Comparison of ENCODE assay signal across 27 cellular contexts in the genomic region with DNA sequence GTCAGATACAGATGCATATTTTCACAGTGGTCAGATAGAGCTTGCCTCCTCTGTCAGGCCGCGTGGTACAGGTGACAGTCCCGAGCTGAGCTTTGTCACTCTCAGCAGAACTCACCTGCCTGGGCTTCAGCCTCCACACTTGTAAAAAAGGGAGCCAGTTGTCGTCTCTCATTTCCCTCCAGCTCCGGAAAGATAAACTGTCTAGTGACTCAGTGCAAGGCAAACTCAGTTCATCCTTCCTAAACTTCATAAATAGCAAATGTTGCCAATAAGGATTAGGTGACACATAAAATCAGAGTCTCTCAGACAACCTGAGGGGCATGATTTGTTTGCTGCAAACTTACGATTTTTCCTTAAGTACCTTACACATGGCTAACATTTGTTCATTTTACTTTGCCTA.
"Had no signal": no experiment of that assay in that cellular context is flagged by ENCODE, and none has a peak within 500 bp of the region (broad histone marks: within the 10 kb centered on the region; RNA-seq: fewer than 3 reads in every experiment).

No MANE protein-coding gene starts in this region.

- H3K9me3 Mint-ChIP-seq: central memory CD8-positive, alpha-beta T cell had no signal

- H3K4me3 Mint-ChIP-seq: activated CD4-positive, alpha-beta memory T cell treated with anti-CD3 and anti-CD28 coated beads, Interleukin-2, amount 10 ng/mL, durations not matched to agents 7 days and 5 days; activated CD4-positive, alpha-beta T cell treated with anti-CD3 and anti-CD28 coated beads, Interleukin-2, amount 10 ng/mL, durations not matched to agents 7 days and 5 days; activated naive CD8-positive, alpha-beta T cell; activated T-cell treated with anti-CD3 and anti-CD28 coated beads, Interleukin-2, amount 50 U/mL, for 4 hours; activated T-helper 17 cell treated with anti-CD3 and anti-CD28 coated beads, Interleukin-2, amount 50 U/mL, for 72 hours; central memory CD8-positive, alpha-beta T cell; T-helper 17 cell; T-helper 2 cell treated with Interferon-gamma antibody and Interleukin-4, amounts not matched to agents 5 μg/mL and 100 μg/mL, for 36 hours had no signal

- H3K27me3 ChIP-seq: brain microvascular endothelial cell, heart left ventricle had no signal

- DNase-seq: activated CD4-positive, alpha-beta memory T cell treated with anti-CD3 and anti-CD28 coated beads, Interleukin-2, amount 10 ng/mL, durations not matched to agents 7 days and 5 days; activated CD4-positive, alpha-beta T cell treated with anti-CD3 and anti-CD28 coated beads for 1 hour; activated CD4-positive, alpha-beta T cell treated with anti-CD3 and anti-CD28 coated beads for 4 hours; activated CD4-positive, alpha-beta T cell treated with anti-CD3 and anti-CD28 coated beads, Interleukin-2, amount 10 ng/mL, durations not matched to agents 7 days and 5 days; activated CD4-positive, alpha-beta T cell treated with anti-CD3 and anti-CD28 coated beads, Interleukin-2, amount 50 U/mL, for 4 hours; activated CD8-positive, alpha-beta memory T cell treated with anti-CD3 and anti-CD28 coated beads, Interleukin-2, amount 50 U/mL, for 48 hours; activated effector memory CD4-positive, alpha-beta T cell treated with Interleukin-2 at 50 U/mL for 16 hours; activated gamma-delta T cell treated with Interleukin-2 at 50 U/mL for 16 hours; activated naive CD4-positive, alpha-beta T cell treated with anti-CD3 and anti-CD28 coated beads, Interleukin-2, amount 50 U/mL, for 16 hours; activated naive CD4-positive, alpha-beta T cell treated with Interleukin-2 at 50 U/mL for 16 hours; activated T-cell treated with anti-CD3 and anti-CD28 coated beads for 4 hours; activated T-cell treated with anti-CD3 and anti-CD28 coated beads, Interleukin-2, amount 50 U/mL, for 4 hours; amniotic stem cell; anterior cingulate cortex; brain microvascular endothelial cell; cortex of kidney; effector CD8-positive, alpha-beta T cell; foreskin fibroblast; heart left ventricle; T-helper 1 cell; T-helper 17 cell; T1000 had no signal

- H3K4me1 Mint-ChIP-seq: activated CD4-positive, alpha-beta memory T cell treated with anti-CD3 and anti-CD28 coated beads, Interleukin-2, amount 10 ng/mL, durations not matched to agents 7 days and 5 days; activated CD4-positive, alpha-beta T cell treated with anti-CD3 and anti-CD28 coated beads, Interleukin-2, amount 10 ng/mL, durations not matched to agents 7 days and 5 days; activated T-helper 17 cell treated with anti-CD3 and anti-CD28 coated beads, Interleukin-2, amount 50 U/mL, for 72 hours; central memory CD8-positive, alpha-beta T cell; T-helper 17 cell had no signal

- H3K4me3 ChIP-seq: heart left ventricle had no signal

- H3K27ac Mint-ChIP-seq: activated CD4-positive, alpha-beta memory T cell treated with anti-CD3 and anti-CD28 coated beads, Interleukin-2, amount 10 ng/mL, durations not matched to agents 7 days and 5 days; activated CD4-positive, alpha-beta T cell treated with anti-CD3 and anti-CD28 coated beads, Interleukin-2, amount 10 ng/mL, durations not matched to agents 7 days and 5 days; activated naive CD8-positive, alpha-beta T cell; activated T-helper 17 cell treated with anti-CD3 and anti-CD28 coated beads, Interleukin-2, amount 50 U/mL, for 72 hours; T-helper 17 cell; T-helper 2 cell treated with Interferon-gamma antibody and Interleukin-4, amounts not matched to agents 5 μg/mL and 100 μg/mL, for 36 hours had no signal

- H3K27me3 Mint-ChIP-seq: activated CD4-positive, alpha-beta memory T cell treated with anti-CD3 and anti-CD28 coated beads, Interleukin-2, amount 10 ng/mL, durations not matched to agents 7 days and 5 days; activated CD4-positive, alpha-beta T cell treated with anti-CD3 and anti-CD28 coated beads, Interleukin-2, amount 10 ng/mL, durations not matched to agents 7 days and 5 days; activated naive CD8-positive, alpha-beta T cell; activated T-helper 17 cell treated with anti-CD3 and anti-CD28 coated beads, Interleukin-2, amount 50 U/mL, for 72 hours; central memory CD8-positive, alpha-beta T cell; T-helper 17 cell had no signal

- ATAC-seq: activated T-cell treated with anti-CD3 and anti-CD28 coated beads, Interleukin-2, amount 50 U/mL, for 4 hours; activated T-helper 17 cell treated with anti-CD3 and anti-CD28 coated beads, Interleukin-2, amount 50 U/mL, for 72 hours; esophagus mucosa; heart left ventricle; T-helper 17 cell had no signal

- H3K27ac ChIP-seq: brain microvascular endothelial cell, heart left ventricle had no signal

- H3K36me3 ChIP-seq: brain microvascular endothelial cell, heart left ventricle had no signal

- H3K36me3 Mint-ChIP-seq: activated naive CD8-positive, alpha-beta T cell had no signal
